In the genomic region with DNA sequence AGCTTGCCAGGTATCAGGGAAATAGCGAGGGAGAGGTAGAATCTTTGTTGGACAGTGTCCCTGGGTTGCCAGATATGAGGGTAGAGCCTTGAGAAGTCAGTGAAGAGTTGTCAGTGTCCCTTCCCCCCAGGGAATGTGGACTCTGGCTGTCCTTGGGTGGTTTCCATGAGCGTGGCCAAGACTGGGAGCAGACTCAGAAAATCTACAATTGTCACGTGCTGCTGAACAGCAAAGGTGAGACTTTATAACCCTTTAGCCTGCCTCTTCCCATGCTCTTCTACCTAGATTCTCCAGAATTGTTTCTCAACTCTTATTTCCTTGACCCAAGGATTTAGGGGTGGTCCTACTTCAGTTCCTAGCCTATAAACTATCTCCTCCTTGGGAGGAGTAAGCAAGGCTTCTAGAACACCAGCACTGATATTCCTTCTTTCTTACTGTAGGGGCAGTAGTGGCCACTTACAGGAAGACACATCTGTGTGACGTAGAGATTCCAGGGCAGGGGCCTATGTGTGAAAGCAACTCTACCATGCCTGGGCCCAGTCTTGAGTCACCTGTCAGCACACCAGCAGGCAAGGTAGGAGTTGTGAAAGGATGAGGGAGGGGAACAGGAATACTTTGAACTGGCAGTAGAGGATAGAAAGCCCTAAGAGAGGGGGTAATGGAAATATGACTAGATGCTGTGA, we compare ENCODE assay signal across 8 cellular contexts. TPM values are rescaled to one million over a fixed set of nuclear protein-coding genes. Genes with fewer than 3 reads are reported as not detected.
DNase-seq lines count a peak whose midpoint lies in the region; ATAC-seq and TF ChIP-seq lines count a peak whose summit lies in the region.

No MANE protein-coding gene starts in this region.

- H3K4me1 ChIP-seq in effector memory CD4-positive, alpha-beta T cell (ENCODE audit: control insufficient read depth, insufficient read depth, low read length, poor library complexity, severe bottlenecking), result peaks cover 29% of the 10 kb centered on the region
- peaks cover 15 to 37% of the 10 kb centered on the region in 2 donors for H3K4me1 ChIP-seq in muscle layer of duodenum (ENCODE audit: control insufficient read depth in 1 of 2, insufficient read depth in 2 of 2, low read length in 2 of 2)
- peaks cover 28% of the 10 kb centered on the region for H3K4me1 ChIP-seq in testis

- H3K9me3 ChIP-seq in effector memory CD4-positive, alpha-beta T cell (ENCODE audit: control insufficient read depth, low read length), result no peaks in the 10 kb centered on the region
- H3K9me3 ChIP-seq in muscle layer of duodenum (ENCODE audit: control insufficient read depth in 1 of 2, low read length in 2 of 2), result no peaks in the 10 kb centered on the region
- no peaks in the 10 kb centered on the region for H3K9me3 ChIP-seq in testis

- H3K36me3 ChIP-seq in effector memory CD4-positive, alpha-beta T cell (ENCODE audit: control insufficient read depth, insufficient read depth, low read length), result peaks cover 41% of the 10 kb centered on the region
- H3K36me3 ChIP-seq in muscle layer of duodenum (ENCODE audit: control insufficient read depth in 1 of 2, insufficient read depth in 2 of 2, low read length in 2 of 2), result peaks cover 35 to 45% of the 10 kb centered on the region in 2 donors
- no peaks in the 10 kb centered on the region for H3K36me3 ChIP-seq in testis (ENCODE audit: low read depth, missing control alignments)

- peak; percentile 60 for ATAC-seq in GM19372 (IDR thresholded peaks at IDR 0.05; ENCODE audit: low read depth, unreplicated experiment)

- intact Hi-C loops in testis (cut with DNase I; ENCODE audit: low total_unique reads), result no loop called here
- intact Hi-C loops in posterior vena cava (cut with DNase I), result no loop called here

- H3K27me3 ChIP-seq in effector memory CD4-positive, alpha-beta T cell (replicated peaks; ENCODE audit: control insufficient read depth, insufficient read depth, low read length, poor library complexity, severe bottlenecking), result no peaks in the 10 kb centered on the region
- H3K27me3 ChIP-seq in muscle layer of duodenum (ENCODE audit: low read depth, low read length) (no peaks in the 10 kb centered on the region), testis (no peaks in the 10 kb centered on the region)

- 33 to 35% methylated on average over 4 of the region's 4 CpGs for WGBS in testis, 2 donors

- no peak overlapping the region for H3K4me3 ChIP-seq in effector memory CD4-positive, alpha-beta T cell (ENCODE audit: insufficient read depth, low read depth, low read length, poor library complexity, severe bottlenecking)
- H3K4me3 ChIP-seq in muscle layer of duodenum (ENCODE audit: low read depth in 1 of 2, low read length in 2 of 2) (peak overlapping the region; percentile 99), testis (no peak overlapping the region)

- DNase-seq in AG08396 (ENCODE audit: low spot score) (peak; percentile 78), LoVo (ENCODE audit: low spot score) (peak; percentile 59), testis (no peak), posterior vena cava (ENCODE audit: low spot score) (no peak)
- peak; percentile 63 to 73 for DNase-seq in activated CD4-positive, alpha-beta T cell treated with anti-CD3 and anti-CD28 coated beads for 4 hours
- DNase-seq in effector memory CD4-positive, alpha-beta T cell, result peak; percentile 35 to 52 (median 42)

- no peak for TF ChIP-seq POLR2A in testis (IDR thresholded peaks at IDR 0.05)

- H3K27ac ChIP-seq in effector memory CD4-positive, alpha-beta T cell (ENCODE audit: insufficient read depth, low read length, poor library complexity, severe bottlenecking), result peak overlapping the region; percentile 91
- peak overlapping the region; percentile 88 for H3K27ac ChIP-seq in muscle layer of duodenum (ENCODE audit: low read length)
- H3K27ac ChIP-seq in testis, result peak overlapping the region; percentile 0 to 92

- TF ChIP-seq CTCF in testis (IDR thresholded peaks at IDR 0.05), result peak in 2 of 3 experiments; percentile 29 to 30

RNA-seq across cellular contexts. Expression of a gene that starts 1.6 kb away (rescaled TPM):
- total RNA-seq in testis (10 to 100 TPM; 44.8 to 51.1 TPM), posterior vena cava (10 to 100 TPM; 23.7 to 29.6 TPM)
- polyA plus RNA-seq in testis (ENCODE audit: insufficient read depth, low read depth, low replicate concordance), result 51.1 TPM

RNA-seq across cellular contexts. Expression of a gene that starts 1.7 kb away (rescaled TPM):
- total RNA-seq in testis (10 to 100 TPM; 76.8 to 88.6 TPM), posterior vena cava (10 to 100 TPM; 35.8 to 43.6 TPM)
- polyA plus RNA-seq in testis (ENCODE audit: insufficient read depth, low read depth, low replicate concordance), result 96.3 TPM

RNA-seq across cellular contexts. Expression of a gene that starts 12.9 kb away (rescaled TPM):
- total RNA-seq in testis (10 to 100 TPM; 53.8 to 54.0 TPM), posterior vena cava (10 to 100 TPM; 32.1 to 35.8 TPM)
- 92.7 TPM for polyA plus RNA-seq in testis (ENCODE audit: insufficient read depth, low read depth, low replicate concordance)

RNA-seq across cellular contexts. Expression of a gene that starts 21.4 kb away (rescaled TPM):
- total RNA-seq in testis (10 to 100 TPM; 55.8 to 57.2 TPM), posterior vena cava (1 to 10 TPM; 2.4 to 4.2 TPM)
- 144 TPM for polyA plus RNA-seq in testis (ENCODE audit: insufficient read depth, low read depth, low replicate concordance)

RNA-seq across cellular contexts. Expression of a gene that starts 30.2 kb away (rescaled TPM):
- total RNA-seq in testis (1 to 10 TPM in 1 of 2 donors, under 1 TPM in 1; 0.63 to 1.2 TPM), posterior vena cava (under 1 TPM in 1 of 2 donors, not detected in 1; 0.19 TPM)
- polyA plus RNA-seq in testis (ENCODE audit: insufficient read depth, low read depth, low replicate concordance), result 1.3 TPM

Comparison
In these comparisons a context has a peak if more than half of its experiments do, and no peak if none do; other contexts are left out.
1. DNase-seq: peak in AG08396 (single experiment), LoVo (single experiment), activated CD4-positive, alpha-beta T cell treated with anti-CD3 and anti-CD28 coated beads for 4 hours (2 of 2) and effector memory CD4-positive, alpha-beta T cell (3 of 3); none in testis (single experiment) and posterior vena cava (single experiment).
2. H3K4me3 ChIP-seq: peak in muscle layer of duodenum (2 of 2); none in effector memory CD4-positive, alpha-beta T cell (single experiment) and testis (0 of 2).
3. Peak in every context shown above with its lines, with median percentiles within 50 percentile points of each other: H3K27ac ChIP-seq.